Comparison of ENCODE assay signal across 1 cellular context in genomic region chr7:116956515-116956804, GRCh38.
TF ChIP-seq lines count a peak whose summit lies in the region.

No MANE protein-coding gene starts in this region.

TF ChIP-seq in K562, 482 proteins besides CTCF, POLR2A, EP300 and RAD21 (continues in another document):
- TF ChIP-seq HIVEP1 (CRISPR knock-in tag; IDR thresholded peaks at IDR 0.05) (no peak), TAF1 (IDR thresholded peaks at IDR 0.05; ENCODE audit: control insufficient read depth, extremely low read depth, insufficient read depth, low read length, severe bottlenecking) (no peak), TOE1 (IDR thresholded peaks at IDR 0.05; ENCODE audit: borderline replicate concordance) (no peak), TOE1 (CRISPR knock-in tag; IDR thresholded peaks at IDR 0.05; ENCODE audit: borderline replicate concordance, low read depth) (no peak), ZBTB40 (IDR thresholded peaks at IDR 0.05) (no peak), ZBTB40 (CRISPR knock-in tag; IDR thresholded peaks at IDR 0.05) (no peak), MTA3 (IDR thresholded peaks at IDR 0.05; ENCODE audit: borderline replicate concordance) (no peak), NCOA1 (IDR thresholded peaks at IDR 0.05; ENCODE audit: low read depth) (no peak), ZNF707 (CRISPR knock-in tag; conservative IDR thresholded peaks at IDR 0.05) (no peak), MTA2 (IDR thresholded peaks at IDR 0.05; ENCODE audit: low read depth) (no peak), KHSRP (IDR thresholded peaks at IDR 0.05) (no peak), LCOR (CRISPR knock-in tag; IDR thresholded peaks at IDR 0.05) (0 out of 2 replicates have a peak, but pooled peaks have one; percentile 10), BACH1 (tag; IDR thresholded peaks at IDR 0.05) (no peak), THRB (CRISPR knock-in tag; conservative IDR thresholded peaks at IDR 0.05) (no peak), ZNF184 (CRISPR knock-in tag; IDR thresholded peaks at IDR 0.05) (no peak), ZNF282 (CRISPR knock-in tag; IDR thresholded peaks at IDR 0.05) (no peak), ZFX (CRISPR knock-in tag; IDR thresholded peaks at IDR 0.05) (peak; percentile 55), TBP (optimal IDR thresholded peaks at IDR 0.05; ENCODE audit: low read depth, low read length) (no peak), ZNF518B (CRISPR knock-in tag; IDR thresholded peaks at IDR 0.05) (no peak), SFPQ (IDR thresholded peaks at IDR 0.05; ENCODE audit: low read depth, low read length) (no peak), RCOR1 (IDR thresholded peaks at IDR 0.05; ENCODE audit: borderline replicate concordance in 1 of 2, low read depth in 2 of 2, low read length in 2 of 2) (no peak), ETV5 (CRISPR knock-in tag; IDR thresholded peaks at IDR 0.05; ENCODE audit: low read depth) (peak; percentile 48; the same call in 1 of the 2 replicates), MED1 (CRISPR knock-in tag; IDR thresholded peaks at IDR 0.05; ENCODE audit: borderline replicate concordance) (no peak), SNAPC5 (CRISPR knock-in tag; IDR thresholded peaks at IDR 0.05) (no peak), GATA2 (CRISPR knock-in tag; IDR thresholded peaks at IDR 0.05) (no peak), ETS1 (conservative IDR thresholded peaks at IDR 0.05; ENCODE audit: control insufficient read depth, low read depth, low read length) (no peak), BDP1 (IDR thresholded peaks at IDR 0.05; ENCODE audit: insufficient read depth, insufficient read length) (no peak), SP1 (CRISPR knock-in tag; IDR thresholded peaks at IDR 0.05) (peak; percentile 28; the same call in 1 of the 2 replicates), SP2 (IDR thresholded peaks at IDR 0.05; ENCODE audit: extremely low read depth, low read depth, low read length, poor library complexity, severe bottlenecking) (no peak), ZFP91 (CRISPR knock-in tag; IDR thresholded peaks at IDR 0.05) (peak; percentile 24; the same call in 1 of the 2 replicates), NR4A1 (CRISPR knock-in tag; IDR thresholded peaks at IDR 0.05) (no peak), NR4A1 (tag; IDR thresholded peaks at IDR 0.05) (no peak), ZNF431 (CRISPR knock-in tag; IDR thresholded peaks at IDR 0.05) (no peak), MAZ (CRISPR knock-in tag; conservative IDR thresholded peaks at IDR 0.05 in 1 of 2, IDR thresholded peaks at IDR 0.05 in 1 of 2) (0 out of 4 replicates have a peak, but pooled peaks of 1 of the 2 experiments have one; percentile 5), GTF3C2 (IDR thresholded peaks at IDR 0.05; ENCODE audit: borderline replicate concordance, extremely low read depth, insufficient read length) (no peak), SOX6 (IDR thresholded peaks at IDR 0.05) (no peak), THRAP3 (IDR thresholded peaks at IDR 0.05; ENCODE audit: borderline replicate concordance) (no peak), ZBTB1 (CRISPR knock-in tag; IDR thresholded peaks at IDR 0.05; ENCODE audit: borderline replicate concordance, low read depth) (no peak), HLTF (IDR thresholded peaks at IDR 0.05) (no peak), NR1H2 (CRISPR knock-in tag; IDR thresholded peaks at IDR 0.05) (0 out of 2 replicates have a peak, but pooled peaks have one; percentile 74)
